Comparison of ENCODE assay signal across 13 cellular contexts in the genomic region with DNA sequence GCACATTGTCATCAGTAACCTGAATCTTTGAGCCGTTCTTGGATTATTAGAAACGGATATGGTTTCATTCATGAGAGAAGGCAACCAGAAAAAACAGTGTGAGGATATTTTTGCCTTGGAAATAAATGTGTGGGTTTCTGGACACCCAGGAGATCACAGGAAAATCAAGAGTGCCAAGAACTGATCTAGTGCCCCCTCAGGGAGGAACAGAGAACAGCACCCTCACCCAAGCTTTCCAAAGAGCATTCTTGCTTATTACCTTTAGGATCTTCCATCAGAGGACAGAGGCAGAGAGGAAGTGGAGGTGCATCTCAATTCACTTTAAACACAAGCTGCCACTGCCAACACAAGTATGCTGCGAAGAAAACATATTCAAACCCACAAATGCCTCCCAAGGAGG.
DNase-seq lines count a peak whose midpoint lies in the region; ATAC-seq, FAIRE-seq and TF ChIP-seq lines count a peak whose summit lies in the region.
"Had no signal": no experiment of that assay in that cellular context is flagged by ENCODE, and none has a peak within 500 bp of the region (broad histone marks: within the 10 kb centered on the region; RNA-seq: fewer than 3 reads in every experiment).

No MANE protein-coding gene starts in this region.

- no peaks in the 10 kb centered on the region for H3K9me3 ChIP-seq in H1 (ENCODE audit: insufficient read depth in 2 of 2, low read depth in 1 of 2, low read length in 1 of 2)
- no peaks in the 10 kb centered on the region for H3K9me3 ChIP-seq in colonic mucosa
- H3K9me3 ChIP-seq in suprapubic skin, result no peaks in the 10 kb centered on the region

- no peak overlapping the region for H2BK120ac ChIP-seq in H1 (replicated peaks; ENCODE audit: low read depth, low read length)

- H3K9ac ChIP-seq in H1 (replicated peaks in 1 of 4; ENCODE audit: extremely low read depth in 1 of 4, low read depth in 3 of 4, low read length in 3 of 4), result no peak overlapping the region
- H3K9ac ChIP-seq in colonic mucosa (ENCODE audit: low read depth in 2 of 2, low read length in 2 of 2), result no peak overlapping the region

- FAIRE-seq in H1 (lab: Jason Lieb, UNC), result peak; percentile 84

- H3K27ac ChIP-seq in H1 (ENCODE audit: low read depth, low read length), result no peak overlapping the region
- no peak overlapping the region for H3K27ac ChIP-seq in colonic mucosa
- no peak overlapping the region for H3K27ac ChIP-seq in suprapubic skin

- H2BK5ac ChIP-seq in H1 (ENCODE audit: low read depth, low read length), result no peak overlapping the region

- H4K5ac ChIP-seq in H1 (ENCODE audit: insufficient read length, low read depth, low read length), result no peak overlapping the region

- TF ChIP-seq RAD21 in H1 (IDR thresholded peaks at IDR 0.05 in 1 of 2, conservative IDR thresholded peaks at IDR 0.05 in 1 of 2; ENCODE audit: low read depth in 2 of 2, low read length in 2 of 2), result peak; percentile 56 to 69

- no peak overlapping the region for H2AK5ac ChIP-seq in H1 (ENCODE audit: low read depth, low read length)

- TF ChIP-seq EP300 in H1 (IDR thresholded peaks at IDR 0.05; ENCODE audit: borderline replicate concordance in 1 of 2, low read depth in 2 of 2, low read length in 2 of 2) (no peak), suprapubic skin (IDR thresholded peaks at IDR 0.05) (no peak)

- H3K4me3 ChIP-seq in H1 (ENCODE audit: extremely low read depth in 1 of 4, insufficient read depth in 2 of 4, low read depth in 3 of 4, low read length in 4 of 4), result no peak overlapping the region
- no peak overlapping the region for H3K4me3 ChIP-seq in retinal pigment epithelial cell (ENCODE audit: low read length)
- no peak overlapping the region for H3K4me3 ChIP-seq in colonic mucosa
- no peak overlapping the region for H3K4me3 ChIP-seq in suprapubic skin

- no peak overlapping the region for H4K91ac ChIP-seq in H1 (replicated peaks; ENCODE audit: insufficient read length, low read length)

- no peak for TF ChIP-seq POLR2A in H1 (IDR thresholded peaks at IDR 0.05; ENCODE audit: control extremely low read depth in 1 of 2, low read depth in 2 of 2, low read length in 2 of 2)
- TF ChIP-seq POLR2A in suprapubic skin (IDR thresholded peaks at IDR 0.05), result no peak

- H3K56ac ChIP-seq in H1 (replicated peaks; ENCODE audit: insufficient read length, low read depth, low read length), result no peak overlapping the region

- no peaks in the 10 kb centered on the region for H3K27me3 ChIP-seq in H1 (replicated peaks in 1 of 4; ENCODE audit: control insufficient read depth in 3 of 4, extremely low read depth in 1 of 4, insufficient read depth in 3 of 4, low read length in 3 of 4)
- no peaks in the 10 kb centered on the region for H3K27me3 ChIP-seq in colonic mucosa
- H3K27me3 ChIP-seq in suprapubic skin, result no peaks in the 10 kb centered on the region

- intact Hi-C loops in colonic mucosa (cut with DNase I), result no loop called here

- H3K36me3 ChIP-seq in H1 (ENCODE audit: control insufficient read depth in 2 of 4, insufficient read depth in 4 of 4, low read length in 3 of 4) (no peaks in the 10 kb centered on the region), colonic mucosa (no peaks in the 10 kb centered on the region), suprapubic skin (no peaks in the 10 kb centered on the region)

- ATAC-seq in GM18868 (IDR thresholded peaks at IDR 0.05; ENCODE audit: unreplicated experiment), result peak; percentile 39
- no peak for ATAC-seq in HG03439 (IDR thresholded peaks at IDR 0.05; ENCODE audit: unreplicated experiment)
- ATAC-seq: T-helper 17 cell had no signal

- H3K4me1 ChIP-seq in H1 (replicated peaks in 1 of 4; ENCODE audit: control insufficient read depth in 3 of 4, insufficient read depth in 4 of 4, low read length in 3 of 4) (peaks cover 0 to 4% (median 0%) of the 10 kb centered on the region in 4 experiments; a peak in 2 of 7 replicates), colonic mucosa (no peaks in the 10 kb centered on the region), suprapubic skin (no peaks in the 10 kb centered on the region)

- H2BK15ac ChIP-seq in H1 (ENCODE audit: low read length), result no peak overlapping the region

- DNase-seq in NAMALWA (ENCODE audit: low spot score), result peak; percentile 43
- DNase-seq in H1 (ENCODE audit: low read depth in 1 of 2, low spot score in 2 of 2), result peak; percentile 21 to 73
- DNase-seq in retinal pigment epithelial cell (ENCODE audit: low read depth), result no peak
- no peak for DNase-seq in colonic mucosa
- no peak for DNase-seq in suprapubic skin (ENCODE audit: low spot score in 2 of 2)
- DNase-seq: Calu3; central memory CD4-positive, alpha-beta T cell; hypothalamus; NCI-H1092 treated with DMSO at 0.1 percent for 48 hours; NCI-H526 treated with DMSO at 0.1 percent for 48 hours; T-helper 17 cell had no signal

- no peak overlapping the region for H2BK12ac ChIP-seq in H1 (ENCODE audit: low read depth, low read length)

- H3K4me2 ChIP-seq in H1 (ENCODE audit: insufficient read depth in 1 of 2, low read depth in 2 of 2, low read length in 2 of 2), result no peak overlapping the region

- POLR2A ChIA-PET in H1 (lab: Charles Lee; ENCODE audit: partially characterized antibody), result interaction anchor here (0.6 kb wide), 2 partner anchors 55 to 384 kb away, joined by 4 read pairs; no protein-coding TSS in a partner anchor

- no peaks in the 10 kb centered on the region for H3K79me2 ChIP-seq in H1 (ENCODE audit: control insufficient read depth in 1 of 2, insufficient read depth in 2 of 2, low read length in 2 of 2)

- no peak overlapping the region for H3K18ac ChIP-seq in H1 (ENCODE audit: extremely low read depth, low read length)

- WGBS in H1 (ENCODE audit: extremely low coverage in 1 of 2, insufficient coverage in 1 of 2, insufficient read length in 1 of 2, insufficient replicate concordance in 2 of 2, low coverage in 1 of 2, low lambda C conversion rate in 2 of 2, missing lambda C conversion rate in 1 of 2), 2 experiments, result 81% methylated on average over 3 of the region's 3 CpGs; no CpG with 5 or more reads in 1 of the 2 experiments
- WGBS in suprapubic skin, result 85% methylated on average over 3 of the region's 3 CpGs

- no peak overlapping the region for H3K4ac ChIP-seq in H1 (replicated peaks; ENCODE audit: insufficient read length, low read depth, low read length)

- CTCF ChIA-PET in H1 (lab: Charles Lee; ENCODE audit: partially characterized antibody), result interaction anchor here (0.6 to 2.1 kb wide), 16 partner anchors 12 to 469 kb away, joined by 3 to 10 read pairs (median 3); no protein-coding TSS in a partner anchor

- H3K14ac ChIP-seq in H1 (ENCODE audit: insufficient read length), result no peak overlapping the region

- H2BK20ac ChIP-seq in H1 (ENCODE audit: low read length), result 0 out of 2 replicates have a peak overlapping the region, but pooled peaks have one; percentile 78

- no peak overlapping the region for H4K8ac ChIP-seq in H1 (ENCODE audit: extremely low read depth, insufficient read depth, low read length)

- TF ChIP-seq CTCF in H1 (IDR thresholded peaks at IDR 0.05; ENCODE audit: control extremely low read depth in 1 of 3, insufficient read depth in 1 of 3, low read depth in 1 of 3, low read length in 3 of 3) (peak in 2 of 3 experiments; percentile 56 to 80; a peak in 3 of 4 replicates), retinal pigment epithelial cell (conservative IDR thresholded peaks at IDR 0.05; ENCODE audit: low read depth, low read length) (peak; percentile 5), colonic mucosa (IDR thresholded peaks at IDR 0.05) (no peak), suprapubic skin (IDR thresholded peaks at IDR 0.05) (no peak)

- H2AFZ ChIP-seq in H1 (ENCODE audit: low read length), result 0 out of 2 replicates have a peak overlapping the region, but pooled peaks have one; percentile 49

- H3K23me2 ChIP-seq in H1 (ENCODE audit: low read depth, low read length), result no peaks in the 10 kb centered on the region

- no peaks in the 10 kb centered on the region for H3K79me1 ChIP-seq in H1 (ENCODE audit: low read depth, low read length)

- no peak overlapping the region for H3K23ac ChIP-seq in H1 (ENCODE audit: insufficient read length)

- H4K20me1 ChIP-seq in H1 (replicated peaks in 1 of 2; ENCODE audit: control insufficient read depth in 1 of 2, insufficient read depth in 2 of 2, low read length in 2 of 2), result no peaks in the 10 kb centered on the region

TF ChIP-seq in H1, 55 proteins besides CTCF, POLR2A, EP300 and RAD21 (continues in another document):
- TF ChIP-seq GTF2F1 (IDR thresholded peaks at IDR 0.05; ENCODE audit: borderline replicate concordance, low read depth, low read length) (no peak), HDAC6 (IDR thresholded peaks at IDR 0.05; ENCODE audit: low read depth, low read length) (no peak), CBX5 (IDR thresholded peaks at IDR 0.05; ENCODE audit: low read depth, low read length) (no peak), CHD1 (IDR thresholded peaks at IDR 0.05; ENCODE audit: low read depth, low read length) (no peak), TAF1 (IDR thresholded peaks at IDR 0.05; ENCODE audit: low read depth, low read length) (no peak), GABPA (IDR thresholded peaks at IDR 0.05; ENCODE audit: borderline replicate concordance, insufficient read depth, low read length) (no peak), ATF2 (IDR thresholded peaks at IDR 0.05; ENCODE audit: low read length) (no peak), ASH2L (IDR thresholded peaks at IDR 0.05; ENCODE audit: low read length) (no peak), BACH1 (IDR thresholded peaks at IDR 0.05; ENCODE audit: low read length) (no peak)

Comparison
In these comparisons a context has a peak if more than half of its experiments do, and no peak if none do; other contexts are left out.
1. DNase-seq: peak in NAMALWA (single experiment) and H1 (2 of 2); none in retinal pigment epithelial cell (single experiment), colonic mucosa (single experiment) and suprapubic skin (0 of 2).
2. CTCF ChIP-seq: peak in H1 (2 of 3) and retinal pigment epithelial cell (single experiment); none in colonic mucosa (single experiment) and suprapubic skin (0 of 2).